Comparison of ENCODE assay signal across 11 cellular contexts in the genomic region with DNA sequence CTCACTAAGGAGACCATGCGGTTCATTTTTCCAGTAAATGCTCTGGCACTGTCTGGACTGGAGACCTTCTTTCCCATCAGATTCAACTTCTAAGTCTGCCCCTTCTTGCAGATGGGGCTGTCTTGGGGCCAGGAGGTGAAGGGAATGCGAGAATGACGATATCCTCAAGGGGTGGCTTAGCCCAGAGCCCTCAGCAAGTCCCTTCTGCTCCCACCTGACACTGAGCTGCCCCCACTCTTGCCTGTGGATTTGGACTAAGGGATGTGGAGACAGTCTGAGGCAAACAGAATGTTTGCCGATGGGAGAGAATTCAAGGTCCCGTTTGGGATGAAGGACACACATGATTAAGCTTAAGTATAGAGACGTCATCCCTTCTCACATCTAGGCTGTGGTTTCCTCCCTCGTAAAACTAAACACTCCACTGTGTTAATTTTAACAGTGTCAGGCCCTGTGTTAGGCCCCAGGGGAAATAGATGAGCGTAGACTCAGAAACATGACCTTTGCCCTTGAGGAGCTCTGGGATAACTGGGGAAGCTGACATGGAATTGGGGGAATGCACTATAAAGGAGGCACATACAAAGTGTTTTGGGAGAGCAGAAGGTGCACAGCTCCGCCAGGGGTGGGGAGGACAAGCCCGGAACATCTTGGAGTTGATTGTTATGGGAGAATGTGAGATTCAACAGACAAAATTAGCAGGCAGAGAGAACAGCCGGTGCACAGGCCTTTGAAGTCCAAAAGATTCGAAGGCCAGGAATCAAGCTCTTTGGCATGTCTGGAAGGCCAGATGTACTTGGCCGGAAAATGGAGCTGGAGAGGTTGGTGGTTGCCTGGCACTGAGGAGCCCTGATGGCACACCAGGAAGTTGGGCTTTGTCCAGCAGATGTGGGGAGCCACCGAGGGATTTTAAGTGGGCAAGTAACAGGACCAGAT.
DNase-seq lines count a peak whose midpoint lies in the region; ATAC-seq, FAIRE-seq and TF ChIP-seq lines count a peak whose summit lies in the region.
"Had no signal": no experiment of that assay in that cellular context is flagged by ENCODE, and none has a peak within 500 bp of the region (broad histone marks: within the 10 kb centered on the region; RNA-seq: fewer than 3 reads in every experiment).

No MANE protein-coding gene starts in this region.

- peak; percentile 90 for FAIRE-seq in GM18507 (lab: Jason Lieb, UNC)

- peak overlapping the region; percentile 3 for H3K27ac Mint-ChIP-seq in activated T-helper 17 cell treated with anti-CD3 and anti-CD28 coated beads, Interleukin-2, amount 50 U/mL, for 72 hours
- H3K27ac Mint-ChIP-seq in osteocyte (ENCODE audit: unreplicated experiment): peak overlapping the region; percentile 48
- H3K27ac Mint-ChIP-seq: activated T-cell treated with anti-CD3 and anti-CD28 coated beads, Interleukin-2, amount 50 U/mL, for 24 hours had no signal

- H3K36me3 Mint-ChIP-seq in activated T-helper 17 cell treated with anti-CD3 and anti-CD28 coated beads, Interleukin-2, amount 50 U/mL, for 72 hours (ENCODE audit: low read depth): no peaks in the 10 kb centered on the region
- peaks cover 2% of the 10 kb centered on the region for H3K36me3 Mint-ChIP-seq in osteocyte (ENCODE audit: unreplicated experiment)
- H3K36me3 Mint-ChIP-seq: T-cell had no signal

- TF ChIP-seq CTCF in osteocyte (IDR thresholded peaks at IDR 0.05) (no peak), GM10266 (IDR thresholded peaks at IDR 0.05; ENCODE audit: control insufficient read depth, insufficient read depth, low read depth, missing control alignments) (no peak)

- no peak overlapping the region for H3K4me3 Mint-ChIP-seq in activated T-helper 17 cell treated with anti-CD3 and anti-CD28 coated beads, Interleukin-2, amount 50 U/mL, for 72 hours
- no peak overlapping the region for H3K4me3 Mint-ChIP-seq in osteocyte (ENCODE audit: unreplicated experiment)
- H3K4me3 Mint-ChIP-seq: activated T-cell treated with anti-CD3 and anti-CD28 coated beads, Interleukin-2, amount 50 U/mL, for 24 hours; T-cell had no signal

- peak; percentile 74 for ATAC-seq in HG02588 (IDR thresholded peaks at IDR 0.05; ENCODE audit: unreplicated experiment)
- no peak for ATAC-seq in activated T-helper 17 cell treated with anti-CD3 and anti-CD28 coated beads, Interleukin-2, amount 50 U/mL, for 72 hours (replicated peaks)
- ATAC-seq: T-cell had no signal

- no peaks in the 10 kb centered on the region for H3K27me3 Mint-ChIP-seq in activated T-helper 17 cell treated with anti-CD3 and anti-CD28 coated beads, Interleukin-2, amount 50 U/mL, for 72 hours
- H3K27me3 Mint-ChIP-seq in osteocyte (ENCODE audit: unreplicated experiment): no peaks in the 10 kb centered on the region
- H3K27me3 Mint-ChIP-seq: activated T-cell treated with anti-CD3 and anti-CD28 coated beads, Interleukin-2, amount 50 U/mL, for 24 hours had no signal

- H3K4me1 Mint-ChIP-seq in activated T-helper 17 cell treated with anti-CD3 and anti-CD28 coated beads, Interleukin-2, amount 50 U/mL, for 72 hours: no peaks in the 10 kb centered on the region
- peaks cover 28% of the 10 kb centered on the region for H3K4me1 Mint-ChIP-seq in osteocyte (ENCODE audit: unreplicated experiment)

- DNase-seq in GM18507 (ENCODE audit: extremely low spot score, insufficient read length, low read depth) (peak; percentile 39), osteocyte (ENCODE audit: extremely low spot score, unreplicated experiment) (no peak), GM10266 (ENCODE audit: extremely low spot score) (no peak), middle frontal gyrus (ENCODE audit: extremely low spot score, low spot score) (no peak), ACHN (no peak), NCI-H526 treated with DMSO at 0.1 percent for 48 hours (lab: John Stamatoyannopoulos, UW) (no peak)
- DNase-seq: activated T-cell treated with anti-CD3 and anti-CD28 coated beads, Interleukin-2, amount 50 U/mL, for 24 hours; stimulated activated naive CD4-positive, alpha-beta T cell; T-cell had no signal

- no peaks in the 10 kb centered on the region for H3K9me3 Mint-ChIP-seq in activated T-helper 17 cell treated with anti-CD3 and anti-CD28 coated beads, Interleukin-2, amount 50 U/mL, for 72 hours
- no peaks in the 10 kb centered on the region for H3K9me3 Mint-ChIP-seq in osteocyte (ENCODE audit: unreplicated experiment)
- H3K9me3 Mint-ChIP-seq: activated T-cell treated with anti-CD3 and anti-CD28 coated beads, Interleukin-2, amount 50 U/mL, for 24 hours; T-cell had no signal

- in situ Hi-C loops in ACHN (cut with HindIII; ENCODE audit: low pct_ligation_motif_present, low pct_unique_long_range_greater_than_20kb, low sequenced_read_pairs): no loop called here
